2 cellular contexts compared by ENCODE assay signal in genomic region chr10:5549462-5550249, GRCh38.
TF ChIP-seq lines count a peak whose summit lies in the region.

No MANE protein-coding gene starts in this region.

TF ChIP-seq in SK-N-SH, 30 proteins besides CTCF, POLR2A, EP300 and RAD21 (continued from another document):
- TF ChIP-seq IRF3 (IDR thresholded peaks at IDR 0.05; ENCODE audit: low read depth, low read length) (no peak), RXRA (IDR thresholded peaks at IDR 0.05; ENCODE audit: borderline replicate concordance, low read depth) (no peak), PBX3 (IDR thresholded peaks at IDR 0.05) (no peak)
- TF ChIP-seq, protein P1, sequence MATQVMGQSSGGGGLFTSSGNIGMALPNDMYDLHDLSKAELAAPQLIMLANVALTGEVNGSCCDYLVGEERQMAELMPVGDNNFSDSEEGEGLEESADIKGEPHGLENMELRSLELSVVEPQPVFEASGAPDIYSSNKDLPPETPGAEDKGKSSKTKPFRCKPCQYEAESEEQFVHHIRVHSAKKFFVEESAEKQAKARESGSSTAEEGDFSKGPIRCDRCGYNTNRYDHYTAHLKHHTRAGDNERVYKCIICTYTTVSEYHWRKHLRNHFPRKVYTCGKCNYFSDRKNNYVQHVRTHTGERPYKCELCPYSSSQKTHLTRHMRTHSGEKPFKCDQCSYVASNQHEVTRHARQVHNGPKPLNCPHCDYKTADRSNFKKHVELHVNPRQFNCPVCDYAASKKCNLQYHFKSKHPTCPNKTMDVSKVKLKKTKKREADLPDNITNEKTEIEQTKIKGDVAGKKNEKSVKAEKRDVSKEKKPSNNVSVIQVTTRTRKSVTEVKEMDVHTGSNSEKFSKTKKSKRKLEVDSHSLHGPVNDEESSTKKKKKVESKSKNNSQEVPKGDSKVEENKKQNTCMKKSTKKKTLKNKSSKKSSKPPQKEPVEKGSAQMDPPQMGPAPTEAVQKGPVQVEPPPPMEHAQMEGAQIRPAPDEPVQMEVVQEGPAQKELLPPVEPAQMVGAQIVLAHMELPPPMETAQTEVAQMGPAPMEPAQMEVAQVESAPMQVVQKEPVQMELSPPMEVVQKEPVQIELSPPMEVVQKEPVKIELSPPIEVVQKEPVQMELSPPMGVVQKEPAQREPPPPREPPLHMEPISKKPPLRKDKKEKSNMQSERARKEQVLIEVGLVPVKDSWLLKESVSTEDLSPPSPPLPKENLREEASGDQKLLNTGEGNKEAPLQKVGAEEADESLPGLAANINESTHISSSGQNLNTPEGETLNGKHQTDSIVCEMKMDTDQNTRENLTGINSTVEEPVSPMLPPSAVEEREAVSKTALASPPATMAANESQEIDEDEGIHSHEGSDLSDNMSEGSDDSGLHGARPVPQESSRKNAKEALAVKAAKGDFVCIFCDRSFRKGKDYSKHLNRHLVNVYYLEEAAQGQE (IDR thresholded peaks at IDR 0.05; ENCODE audit: low read depth, low read length) = no peak

TF ChIP-seq in SK-N-SH treated with all-trans-retinoic acid at 6 μM for 48 hours, 23 proteins besides CTCF, POLR2A, EP300 and RAD21 (continued from another document):
- no peak for TF ChIP-seq TCF4 (CRISPR knock-in tag; IDR thresholded peaks at IDR 0.05; ENCODE audit: borderline replicate concordance)
- TF ChIP-seq, protein P2, sequence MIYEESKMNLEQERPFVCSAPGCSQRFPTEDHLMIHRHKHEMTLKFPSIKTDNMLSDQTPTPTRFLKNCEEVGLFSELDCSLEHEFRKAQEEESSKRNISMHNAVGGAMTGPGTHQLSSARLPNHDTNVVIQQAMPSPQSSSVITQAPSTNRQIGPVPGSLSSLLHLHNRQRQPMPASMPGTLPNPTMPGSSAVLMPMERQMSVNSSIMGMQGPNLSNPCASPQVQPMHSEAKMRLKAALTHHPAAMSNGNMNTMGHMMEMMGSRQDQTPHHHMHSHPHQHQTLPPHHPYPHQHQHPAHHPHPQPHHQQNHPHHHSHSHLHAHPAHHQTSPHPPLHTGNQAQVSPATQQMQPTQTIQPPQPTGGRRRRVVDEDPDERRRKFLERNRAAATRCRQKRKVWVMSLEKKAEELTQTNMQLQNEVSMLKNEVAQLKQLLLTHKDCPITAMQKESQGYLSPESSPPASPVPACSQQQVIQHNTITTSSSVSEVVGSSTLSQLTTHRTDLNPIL (CRISPR knock-in tag; IDR thresholded peaks at IDR 0.05; ENCODE audit: low read depth) = no peak
- TF ChIP-seq, protein P3, sequence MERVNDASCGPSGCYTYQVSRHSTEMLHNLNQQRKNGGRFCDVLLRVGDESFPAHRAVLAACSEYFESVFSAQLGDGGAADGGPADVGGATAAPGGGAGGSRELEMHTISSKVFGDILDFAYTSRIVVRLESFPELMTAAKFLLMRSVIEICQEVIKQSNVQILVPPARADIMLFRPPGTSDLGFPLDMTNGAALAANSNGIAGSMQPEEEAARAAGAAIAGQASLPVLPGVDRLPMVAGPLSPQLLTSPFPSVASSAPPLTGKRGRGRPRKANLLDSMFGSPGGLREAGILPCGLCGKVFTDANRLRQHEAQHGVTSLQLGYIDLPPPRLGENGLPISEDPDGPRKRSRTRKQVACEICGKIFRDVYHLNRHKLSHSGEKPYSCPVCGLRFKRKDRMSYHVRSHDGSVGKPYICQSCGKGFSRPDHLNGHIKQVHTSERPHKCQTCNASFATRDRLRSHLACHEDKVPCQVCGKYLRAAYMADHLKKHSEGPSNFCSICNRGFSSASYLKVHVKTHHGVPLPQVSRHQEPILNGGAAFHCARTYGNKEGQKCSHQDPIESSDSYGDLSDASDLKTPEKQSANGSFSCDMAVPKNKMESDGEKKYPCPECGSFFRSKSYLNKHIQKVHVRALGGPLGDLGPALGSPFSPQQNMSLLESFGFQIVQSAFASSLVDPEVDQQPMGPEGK (CRISPR knock-in tag; IDR thresholded peaks at IDR 0.05; ENCODE audit: borderline replicate concordance) = no peak
- no peak for TF ChIP-seq GLIS3 (CRISPR knock-in tag; IDR thresholded peaks at IDR 0.05)
- TF ChIP-seq ZFP3 (CRISPR knock-in tag; IDR thresholded peaks at IDR 0.05) = no peak
- TF ChIP-seq ZNF70 (CRISPR knock-in tag; IDR thresholded peaks at IDR 0.05) = no peak
- TF ChIP-seq OSR1 (CRISPR knock-in tag; IDR thresholded peaks at IDR 0.05) = no peak
- TF ChIP-seq CSDC2 (CRISPR knock-in tag; IDR thresholded peaks at IDR 0.05) = no peak
- no peak for TF ChIP-seq ARNTL (CRISPR knock-in tag; IDR thresholded peaks at IDR 0.05; ENCODE audit: borderline replicate concordance, low read depth)
- TF ChIP-seq TOX (CRISPR knock-in tag; IDR thresholded peaks at IDR 0.05; ENCODE audit: borderline replicate concordance) = no peak
